Comparison of ENCODE assay signal across 8 cellular contexts in genomic region chr21:39348355-39349210, GRCh38. TPM values are rescaled to one million over a fixed set of nuclear protein-coding genes. Genes with fewer than 3 reads are reported as not detected.
A peak's percentile ranks its signal among the peaks of the same experiment; 100 is the strongest.
DNase-seq lines count a peak whose midpoint lies in the region; ATAC-seq, FAIRE-seq and TF ChIP-seq lines count a peak whose summit lies in the region.

TSS of gene HMGN1 (minus strand) at chr21:39349088. CDS start at chr21:39348917, 171 bp downstream.

- H3K27ac ChIP-seq in keratinocyte (ENCODE audit: control insufficient read depth, insufficient read depth, low read length), result peak within 1 kb of the TSS; percentile 87

- TF ChIP-seq CTCF in activated B cell treated with CpG ODN at 0.5 μM for 24 hours (IDR thresholded peaks at IDR 0.05), result no peak
- no peak for TF ChIP-seq CTCF in cardiac fibroblast (IDR thresholded peaks at IDR 0.05; ENCODE audit: low read depth, low read length)
- TF ChIP-seq CTCF in keratinocyte (optimal IDR thresholded peaks at IDR 0.05 in 1 of 3, IDR thresholded peaks at IDR 0.05 in 1 of 3, conservative IDR thresholded peaks at IDR 0.05 in 1 of 3; ENCODE audit: extremely low read depth in 1 of 3, insufficient read depth in 2 of 3, low read length in 3 of 3), result no peak

- no peaks in the 10 kb centered on the region for H3K9me1 ChIP-seq in keratinocyte (ENCODE audit: control insufficient read depth, extremely low read depth, insufficient read depth, low read length)

- peak within 1 kb of the TSS; percentile 98 for H3K4me2 ChIP-seq in keratinocyte (ENCODE audit: control insufficient read depth, extremely low read depth, insufficient read depth, low read depth, low read length)

- peaks cover 37% of the 10 kb centered on the region for H3K79me2 ChIP-seq in keratinocyte (ENCODE audit: control insufficient read depth, insufficient read depth, low read length)

- peaks cover 8% of the 10 kb centered on the region for H4K20me1 ChIP-seq in keratinocyte (ENCODE audit: control insufficient read depth, extremely low read depth, insufficient read depth, low read length)

- peak; percentile 75 for DNase-seq in AG08395 (ENCODE audit: low spot score)
- DNase-seq in NCI-H345 (lab: John Stamatoyannopoulos, UW), result peak; percentile 99
- DNase-seq in activated B cell treated with CpG ODN at 0.5 μM for 24 hours, result peak; percentile 83
- DNase-seq in cardiac fibroblast (ENCODE audit: low read depth in 2 of 2), result peak; percentile 80 to 93
- no peak for DNase-seq in keratinocyte (ENCODE audit: low read depth, low spot score)
- DNase-seq in stimulated activated CD4-positive, alpha-beta T cell treated with anti-CD3 and anti-CD28 coated beads, Interleukin-15, amount 100 ng/mL, for 1 hour (ENCODE audit: low read depth in 1 of 2, low spot score in 1 of 2), result peak; percentile 72 to 89

- peak within 1 kb of the TSS; percentile 95 for H3K9ac ChIP-seq in keratinocyte (ENCODE audit: control insufficient read depth, extremely low read depth, insufficient read depth, low read length)

- H3K36me3 ChIP-seq in keratinocyte (ENCODE audit: control insufficient read depth in 2 of 2, extremely low read depth in 1 of 2, insufficient read depth in 2 of 2, low read length in 2 of 2), result peaks cover 3 to 14% of the 10 kb centered on the region in 2 experiments

- H3K4me1 ChIP-seq in keratinocyte (ENCODE audit: control insufficient read depth, extremely low read depth, insufficient read depth, low read length), result peaks cover 24% of the 10 kb centered on the region

- H3K4me3 Mint-ChIP-seq in activated B cell treated with CpG ODN at 0.5 μM for 24 hours, result peak within 1 kb of the TSS; percentile 97

- ATAC-seq in GM19023 (IDR thresholded peaks at IDR 0.05; ENCODE audit: unreplicated experiment) (peak; percentile 54), HG03196 (IDR thresholded peaks at IDR 0.05; ENCODE audit: unreplicated experiment) (peak; percentile 50), activated B cell treated with CpG ODN at 0.5 μM for 24 hours (ENCODE audit: low read depth) (peak; percentile 25)

- no peaks in the 10 kb centered on the region for H3K9me3 Mint-ChIP-seq in activated B cell treated with CpG ODN at 0.5 μM for 24 hours

- POLR2A ChIA-PET in activated B cell treated with CpG ODN at 0.5 μM for 24 hours (lab: Charles Lee), result interaction anchor here (0.6 to 3.9 kb wide), 12 partner anchors 19 to 1819 kb away, joined by 3 to 84 read pairs (median 4); partner anchors contain the start of genes BRWD1 and PSMG1

- FAIRE-seq in keratinocyte (lab: Jason Lieb, UNC), result no peak

- H3K4me3 ChIP-seq in cardiac fibroblast (replicated peaks in 1 of 2; ENCODE audit: low read depth in 2 of 2, low read length in 2 of 2) (peak within 1 kb of the TSS; percentile 64 to 86), keratinocyte (ENCODE audit: control insufficient read depth in 2 of 3, extremely low read depth in 1 of 3, insufficient read depth in 2 of 3, low read depth in 1 of 3, low read length in 3 of 3) (peak within 1 kb of the TSS; percentile 63 to 99 (median 96))

- intact Hi-C loops in activated B cell treated with CpG ODN at 0.5 μM for 24 hours (cut with micrococcal nuclease), result loop anchor here (1.0 kb wide), 4 partner anchors 36 to 165 kb away; partner anchors contain the start of genes LCA5L and PSMG1

- dilution Hi-C loops in keratinocyte (cut with MboI; ENCODE audit: extremely low pct_ligation_motif_present, low sequenced_read_pairs), result no loop called here

- H3K27me3 ChIP-seq in keratinocyte (ENCODE audit: control insufficient read depth, extremely low read depth, insufficient read depth, low read length), result no peaks in the 10 kb centered on the region

- H3K27ac Mint-ChIP-seq in activated B cell treated with CpG ODN at 0.5 μM for 24 hours, result peak within 1 kb of the TSS; percentile 97

- CTCF ChIA-PET in activated B cell treated with CpG ODN at 0.5 μM for 24 hours (lab: Charles Lee), result interaction anchor here (0.6 kb wide), 1 partner anchor 33 kb away, joined by 3 read pairs; no protein-coding TSS in a partner anchor

- no peaks in the 10 kb centered on the region for H3K27me3 Mint-ChIP-seq in activated B cell treated with CpG ODN at 0.5 μM for 24 hours

- H2AFZ ChIP-seq in keratinocyte (ENCODE audit: control insufficient read depth, low read length), result peak within 1 kb of the TSS; percentile 95

- peaks cover 41% of the 10 kb centered on the region for H3K4me1 Mint-ChIP-seq in activated B cell treated with CpG ODN at 0.5 μM for 24 hours

- no peaks in the 10 kb centered on the region for H3K9me3 ChIP-seq in keratinocyte (ENCODE audit: control insufficient read depth, low read depth, low read length)

- peaks cover 42% of the 10 kb centered on the region for H3K36me3 Mint-ChIP-seq in activated B cell treated with CpG ODN at 0.5 μM for 24 hours (ENCODE audit: low read depth)

RNA-seq across cellular contexts. Expression of gene HMGN1, which starts in this region (rescaled TPM):
- total RNA-seq in activated B cell treated with CpG ODN at 0.5 μM for 24 hours, result 344 and 443 TPM in 2 replicates
- polyA plus RNA-seq in keratinocyte, result 110 to 245 TPM (median 142 TPM) in 3 replicates
- 89.4 TPM for polyA plus RNA-seq in keratinocyte (2011; ENCODE audit: low read depth)
- polyA plus RNA-seq in keratinocyte (2011; cell fraction: cytosol; rRNA removed), result 146 and 208 TPM in 2 replicates
- polyA plus RNA-seq in keratinocyte (2011; cell fraction: nucleus; rRNA removed), result 80.9 and 133 TPM in 2 replicates
- 167 and 266 TPM in 2 replicates for polyA plus RNA-seq in keratinocyte (2012; ENCODE audit: low replicate concordance)
- polyA minus RNA-seq in keratinocyte, result 13.2 to 72.1 TPM (median 20.4 TPM) in 3 replicates
- 154 TPM for polyA minus RNA-seq in keratinocyte (2011; cell fraction: cytosol; rRNA and poly(A)+ RNA removed)
- polyA minus RNA-seq in keratinocyte (2011; cell fraction: nucleus; rRNA and poly(A)+ RNA removed), result 16.4 and 24.3 TPM in 2 replicates
